ENCODE assay signal across 20 cellular contexts in the genomic region with DNA sequence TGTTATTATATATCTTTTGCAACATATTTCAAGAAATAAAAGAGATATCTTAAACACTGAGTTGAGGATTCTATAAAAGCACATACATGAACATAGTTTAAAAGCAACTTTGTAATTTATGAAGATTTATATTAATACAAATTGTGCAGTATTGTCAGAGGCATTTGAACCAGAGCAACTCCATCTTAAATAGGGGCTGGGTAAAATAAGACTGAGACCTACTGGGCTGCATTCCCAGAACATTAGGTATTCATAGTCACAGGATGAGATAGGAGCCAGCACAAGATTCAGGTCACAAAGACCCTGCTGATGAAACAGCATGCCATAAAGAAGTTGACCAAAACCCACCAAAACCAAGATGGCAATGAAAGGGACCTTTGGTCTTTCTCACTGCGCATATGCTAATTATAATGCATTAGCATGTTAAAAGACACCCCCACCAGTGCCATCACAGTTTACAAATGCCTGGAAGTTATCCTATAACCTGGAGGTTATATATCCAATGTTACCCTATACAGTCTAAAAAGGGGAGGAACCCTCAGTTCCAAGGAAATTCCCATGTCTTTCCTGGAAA.
DNase-seq lines count a peak whose midpoint lies in the region; ATAC-seq and TF ChIP-seq lines count a peak whose summit lies in the region.
"Had no signal": no experiment of that assay in that cellular context is flagged by ENCODE, and none has a peak within 500 bp of the region (broad histone marks: within the 10 kb centered on the region; RNA-seq: fewer than 3 reads in every experiment).

No MANE protein-coding gene starts in this region.

- H3K4me3 ChIP-seq in HUES64 (ENCODE audit: low read length) (no peak overlapping the region), suprapubic skin (no peak overlapping the region)
- H3K4me3 ChIP-seq: A549 had no signal

- no peaks in the 10 kb centered on the region for H3K36me3 ChIP-seq in HUES64 (ENCODE audit: insufficient read depth, low read length)
- H3K36me3 ChIP-seq in suprapubic skin, result no peaks in the 10 kb centered on the region

- no peak for TF ChIP-seq EP300 in suprapubic skin (IDR thresholded peaks at IDR 0.05)

- H3K27me3 ChIP-seq in HUES64 (ENCODE audit: insufficient read depth, low read length) (no peaks in the 10 kb centered on the region), suprapubic skin (no peaks in the 10 kb centered on the region)

- H3K4me1 ChIP-seq in HUES64 (ENCODE audit: insufficient read depth, low read length) (peaks cover 21% of the 10 kb centered on the region), suprapubic skin (no peaks in the 10 kb centered on the region)
- H3K4me1 ChIP-seq: A549, Caco-2 had no signal

- WGBS in HUES64, result 62% methylated on average over 1 of the region's 1 CpG
- 73% methylated on average over 1 of the region's 1 CpG for WGBS in suprapubic skin

- H3K9ac ChIP-seq in HUES64 (ENCODE audit: low read depth, low read length), result no peak overlapping the region

- TF ChIP-seq CTCF in suprapubic skin (IDR thresholded peaks at IDR 0.05), result no peak

- ATAC-seq in GM21381 (IDR thresholded peaks at IDR 0.05; ENCODE audit: unreplicated experiment) (no peak), GM21786 (IDR thresholded peaks at IDR 0.05; ENCODE audit: unreplicated experiment) (no peak)
- ATAC-seq: A549, HepG2 had no signal

- TF ChIP-seq POLR2A in suprapubic skin (IDR thresholded peaks at IDR 0.05), result no peak

- H3K27ac ChIP-seq in HUES64 (ENCODE audit: low read depth, low read length) (peak overlapping the region; percentile 62; the same call in 1 of the 2 replicates), suprapubic skin (no peak overlapping the region)
- H3K27ac ChIP-seq: 22Rv1, A549, C4-2B had no signal

- no peaks in the 10 kb centered on the region for H3K9me3 ChIP-seq in HUES64 (ENCODE audit: insufficient read depth, low read depth, low read length)
- no peaks in the 10 kb centered on the region for H3K9me3 ChIP-seq in suprapubic skin
- H3K9me3 ChIP-seq: A549, Caco-2 had no signal

- DNase-seq in ELF-1 (ENCODE audit: low read depth, low spot score), result peak; percentile 26
- DNase-seq in astrocyte of the hippocampus (ENCODE audit: low read depth, low spot score), result peak; percentile 16
- peak; percentile 74 for DNase-seq in iPS DF 19.7 (ENCODE audit: low read depth, low spot score)
- DNase-seq in LoVo (ENCODE audit: low spot score), result no peak
- DNase-seq in suprapubic skin (ENCODE audit: low spot score in 2 of 2), result no peak
- DNase-seq: AML-193; Caco-2; CD4-positive, alpha-beta T cell; DMS79; GF-D8; GOT3; H9; KBM-7 had no signal

Comparison
In these comparisons a context has a peak if more than half of its experiments do, and no peak if none do; other contexts are left out.
1. DNase-seq: peak in ELF-1 (single experiment), astrocyte of the hippocampus (single experiment) and iPS DF 19.7 (single experiment); none in LoVo (single experiment) and suprapubic skin (0 of 2).